Comparison of ENCODE assay signal across 1 cellular context in the genomic region with DNA sequence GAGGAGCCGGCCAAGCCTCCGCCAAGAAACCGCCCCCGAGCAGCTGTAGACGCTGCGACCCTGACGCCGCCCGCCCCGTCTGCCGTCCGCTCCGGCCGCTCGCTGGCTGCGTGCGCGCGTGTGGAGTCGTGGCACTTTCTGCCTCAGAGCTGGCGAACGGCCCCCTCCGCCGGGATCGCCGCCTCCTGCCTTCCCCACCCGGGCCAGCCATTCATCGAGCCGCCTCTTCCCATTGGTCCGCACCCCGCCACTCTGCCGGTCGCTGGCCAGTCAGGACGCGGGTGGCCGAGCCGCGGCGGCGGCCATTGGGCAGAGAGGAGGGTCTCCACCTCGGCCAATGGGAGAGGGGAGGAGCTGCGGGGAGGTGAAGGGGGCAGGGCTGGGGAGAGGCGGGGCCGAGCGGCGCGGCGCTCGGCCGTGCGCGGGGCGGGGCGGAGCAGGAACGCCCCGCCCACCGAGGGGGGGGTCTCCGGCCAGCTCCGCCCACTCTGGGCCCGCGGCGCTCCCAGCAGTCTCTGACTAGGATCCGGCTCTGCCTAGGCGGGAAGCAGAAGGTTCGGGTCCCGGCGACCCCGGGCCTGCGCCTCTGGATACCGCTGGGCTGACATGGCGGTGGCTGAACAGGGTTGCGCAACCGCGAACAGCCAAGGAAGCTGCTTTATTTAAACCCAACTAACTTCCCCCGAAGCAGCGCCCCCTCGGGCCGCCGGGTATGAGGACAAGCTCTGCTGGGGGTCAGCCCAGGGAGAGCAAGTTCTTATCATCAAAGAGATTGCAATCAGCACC.
TF ChIP-seq lines count a peak whose summit lies in the region.

A gene with protein sequence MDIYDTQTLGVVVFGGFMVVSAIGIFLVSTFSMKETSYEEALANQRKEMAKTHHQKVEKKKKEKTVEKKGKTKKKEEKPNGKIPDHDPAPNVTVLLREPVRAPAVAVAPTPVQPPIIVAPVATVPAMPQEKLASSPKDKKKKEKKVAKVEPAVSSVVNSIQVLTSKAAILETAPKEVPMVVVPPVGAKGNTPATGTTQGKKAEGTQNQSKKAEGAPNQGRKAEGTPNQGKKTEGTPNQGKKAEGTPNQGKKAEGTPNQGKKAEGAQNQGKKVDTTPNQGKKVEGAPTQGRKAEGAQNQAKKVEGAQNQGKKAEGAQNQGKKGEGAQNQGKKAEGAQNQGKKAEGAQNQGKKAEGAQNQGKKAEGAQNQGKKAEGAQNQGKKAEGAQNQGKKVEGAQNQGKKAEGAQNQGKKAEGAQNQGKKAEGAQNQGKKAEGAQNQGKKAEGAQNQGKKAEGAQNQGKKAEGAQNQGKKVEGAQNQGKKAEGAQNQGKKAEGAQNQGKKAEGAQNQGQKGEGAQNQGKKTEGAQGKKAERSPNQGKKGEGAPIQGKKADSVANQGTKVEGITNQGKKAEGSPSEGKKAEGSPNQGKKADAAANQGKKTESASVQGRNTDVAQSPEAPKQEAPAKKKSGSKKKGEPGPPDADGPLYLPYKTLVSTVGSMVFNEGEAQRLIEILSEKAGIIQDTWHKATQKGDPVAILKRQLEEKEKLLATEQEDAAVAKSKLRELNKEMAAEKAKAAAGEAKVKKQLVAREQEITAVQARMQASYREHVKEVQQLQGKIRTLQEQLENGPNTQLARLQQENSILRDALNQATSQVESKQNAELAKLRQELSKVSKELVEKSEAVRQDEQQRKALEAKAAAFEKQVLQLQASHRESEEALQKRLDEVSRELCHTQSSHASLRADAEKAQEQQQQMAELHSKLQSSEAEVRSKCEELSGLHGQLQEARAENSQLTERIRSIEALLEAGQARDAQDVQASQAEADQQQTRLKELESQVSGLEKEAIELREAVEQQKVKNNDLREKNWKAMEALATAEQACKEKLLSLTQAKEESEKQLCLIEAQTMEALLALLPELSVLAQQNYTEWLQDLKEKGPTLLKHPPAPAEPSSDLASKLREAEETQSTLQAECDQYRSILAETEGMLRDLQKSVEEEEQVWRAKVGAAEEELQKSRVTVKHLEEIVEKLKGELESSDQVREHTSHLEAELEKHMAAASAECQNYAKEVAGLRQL (N-terminal part only) (minus strand): TSS at position 140 of the 786 bp plus-strand sequence. CDS start 21,735 bp downstream, outside the sequence.

TF ChIP-seq in K562, 482 proteins besides CTCF, POLR2A, EP300 and RAD21 (continued from another document and continues in another):
- TF ChIP-seq, protein P1, sequence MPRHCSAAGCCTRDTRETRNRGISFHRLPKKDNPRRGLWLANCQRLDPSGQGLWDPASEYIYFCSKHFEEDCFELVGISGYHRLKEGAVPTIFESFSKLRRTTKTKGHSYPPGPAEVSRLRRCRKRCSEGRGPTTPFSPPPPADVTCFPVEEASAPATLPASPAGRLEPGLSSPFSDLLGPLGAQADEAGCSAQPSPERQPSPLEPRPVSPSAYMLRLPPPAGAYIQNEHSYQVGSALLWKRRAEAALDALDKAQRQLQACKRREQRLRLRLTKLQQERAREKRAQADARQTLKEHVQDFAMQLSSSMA (CRISPR knock-in tag; IDR thresholded peaks at IDR 0.05): no peak
- no peak for TF ChIP-seq GTF2F1 (IDR thresholded peaks at IDR 0.05; ENCODE audit: low read depth, low read length)
- no peak for TF ChIP-seq CEBPZ (IDR thresholded peaks at IDR 0.05; ENCODE audit: borderline replicate concordance, low read depth, low read length)
- no peak for TF ChIP-seq HSF4 (CRISPR knock-in tag; IDR thresholded peaks at IDR 0.05; ENCODE audit: borderline replicate concordance)
- TF ChIP-seq FIP1L1 (IDR thresholded peaks at IDR 0.05; ENCODE audit: low read depth, low read length, poor library complexity, severe bottlenecking): peak; percentile 31
- no peak for TF ChIP-seq ZNF75A (CRISPR knock-in tag; IDR thresholded peaks at IDR 0.05)
- no peak for TF ChIP-seq FOXA3 (CRISPR knock-in tag; conservative IDR thresholded peaks at IDR 0.05 in 1 of 2, IDR thresholded peaks at IDR 0.05 in 1 of 2)
- no peak for TF ChIP-seq ZNF444 (CRISPR knock-in tag; IDR thresholded peaks at IDR 0.05)
- TF ChIP-seq GATA2 (CRISPR knock-in tag; IDR thresholded peaks at IDR 0.05): no peak; the same call in 1 of the 2 replicates
- TF ChIP-seq, protein P2, sequence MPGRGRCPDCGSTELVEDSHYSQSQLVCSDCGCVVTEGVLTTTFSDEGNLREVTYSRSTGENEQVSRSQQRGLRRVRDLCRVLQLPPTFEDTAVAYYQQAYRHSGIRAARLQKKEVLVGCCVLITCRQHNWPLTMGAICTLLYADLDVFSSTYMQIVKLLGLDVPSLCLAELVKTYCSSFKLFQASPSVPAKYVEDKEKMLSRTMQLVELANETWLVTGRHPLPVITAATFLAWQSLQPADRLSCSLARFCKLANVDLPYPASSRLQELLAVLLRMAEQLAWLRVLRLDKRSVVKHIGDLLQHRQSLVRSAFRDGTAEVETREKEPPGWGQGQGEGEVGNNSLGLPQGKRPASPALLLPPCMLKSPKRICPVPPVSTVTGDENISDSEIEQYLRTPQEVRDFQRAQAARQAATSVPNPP (IDR thresholded peaks at IDR 0.05; ENCODE audit: borderline replicate concordance, insufficient read depth, insufficient read length): no peak
- TF ChIP-seq IRF2 (CRISPR knock-in tag; IDR thresholded peaks at IDR 0.05): no peak
- TF ChIP-seq, protein P3, sequence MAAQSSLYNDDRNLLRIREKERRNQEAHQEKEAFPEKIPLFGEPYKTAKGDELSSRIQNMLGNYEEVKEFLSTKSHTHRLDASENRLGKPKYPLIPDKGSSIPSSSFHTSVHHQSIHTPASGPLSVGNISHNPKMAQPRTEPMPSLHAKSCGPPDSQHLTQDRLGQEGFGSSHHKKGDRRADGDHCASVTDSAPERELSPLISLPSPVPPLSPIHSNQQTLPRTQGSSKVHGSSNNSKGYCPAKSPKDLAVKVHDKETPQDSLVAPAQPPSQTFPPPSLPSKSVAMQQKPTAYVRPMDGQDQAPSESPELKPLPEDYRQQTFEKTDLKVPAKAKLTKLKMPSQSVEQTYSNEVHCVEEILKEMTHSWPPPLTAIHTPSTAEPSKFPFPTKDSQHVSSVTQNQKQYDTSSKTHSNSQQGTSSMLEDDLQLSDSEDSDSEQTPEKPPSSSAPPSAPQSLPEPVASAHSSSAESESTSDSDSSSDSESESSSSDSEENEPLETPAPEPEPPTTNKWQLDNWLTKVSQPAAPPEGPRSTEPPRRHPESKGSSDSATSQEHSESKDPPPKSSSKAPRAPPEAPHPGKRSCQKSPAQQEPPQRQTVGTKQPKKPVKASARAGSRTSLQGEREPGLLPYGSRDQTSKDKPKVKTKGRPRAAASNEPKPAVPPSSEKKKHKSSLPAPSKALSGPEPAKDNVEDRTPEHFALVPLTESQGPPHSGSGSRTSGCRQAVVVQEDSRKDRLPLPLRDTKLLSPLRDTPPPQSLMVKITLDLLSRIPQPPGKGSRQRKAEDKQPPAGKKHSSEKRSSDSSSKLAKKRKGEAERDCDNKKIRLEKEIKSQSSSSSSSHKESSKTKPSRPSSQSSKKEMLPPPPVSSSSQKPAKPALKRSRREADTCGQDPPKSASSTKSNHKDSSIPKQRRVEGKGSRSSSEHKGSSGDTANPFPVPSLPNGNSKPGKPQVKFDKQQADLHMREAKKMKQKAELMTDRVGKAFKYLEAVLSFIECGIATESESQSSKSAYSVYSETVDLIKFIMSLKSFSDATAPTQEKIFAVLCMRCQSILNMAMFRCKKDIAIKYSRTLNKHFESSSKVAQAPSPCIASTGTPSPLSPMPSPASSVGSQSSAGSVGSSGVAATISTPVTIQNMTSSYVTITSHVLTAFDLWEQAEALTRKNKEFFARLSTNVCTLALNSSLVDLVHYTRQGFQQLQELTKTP (IDR thresholded peaks at IDR 0.05; ENCODE audit: low read depth in 1 of 2, partially characterized antibody in 2 of 2): no peak
- TF ChIP-seq ZNF655 (CRISPR knock-in tag; IDR thresholded peaks at IDR 0.05): no peak
- peak; percentile 59 for TF ChIP-seq ARID1B (IDR thresholded peaks at IDR 0.05)
- no peak for TF ChIP-seq E2F8 (IDR thresholded peaks at IDR 0.05; ENCODE audit: low read depth, partially characterized antibody)
- TF ChIP-seq ZNF121 (CRISPR knock-in tag; conservative IDR thresholded peaks at IDR 0.05): no peak
- TF ChIP-seq, protein P4, sequence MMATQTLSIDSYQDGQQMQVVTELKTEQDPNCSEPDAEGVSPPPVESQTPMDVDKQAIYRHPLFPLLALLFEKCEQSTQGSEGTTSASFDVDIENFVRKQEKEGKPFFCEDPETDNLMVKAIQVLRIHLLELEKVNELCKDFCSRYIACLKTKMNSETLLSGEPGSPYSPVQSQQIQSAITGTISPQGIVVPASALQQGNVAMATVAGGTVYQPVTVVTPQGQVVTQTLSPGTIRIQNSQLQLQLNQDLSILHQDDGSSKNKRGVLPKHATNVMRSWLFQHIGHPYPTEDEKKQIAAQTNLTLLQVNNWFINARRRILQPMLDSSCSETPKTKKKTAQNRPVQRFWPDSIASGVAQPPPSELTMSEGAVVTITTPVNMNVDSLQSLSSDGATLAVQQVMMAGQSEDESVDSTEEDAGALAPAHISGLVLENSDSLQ (IDR thresholded peaks at IDR 0.05): peak; percentile 99
- no peak for TF ChIP-seq PHF21A (IDR thresholded peaks at IDR 0.05; ENCODE audit: borderline replicate concordance, low read depth)
- no peak for TF ChIP-seq REST (CRISPR knock-in tag; IDR thresholded peaks at IDR 0.05; ENCODE audit: low read depth)
- no peak for TF ChIP-seq HEY1 (CRISPR knock-in tag; IDR thresholded peaks at IDR 0.05; ENCODE audit: borderline replicate concordance)
- TF ChIP-seq NFE2 (IDR thresholded peaks at IDR 0.05; ENCODE audit: low read depth): no peak
- no peak for TF ChIP-seq C11orf30 (IDR thresholded peaks at IDR 0.05; ENCODE audit: low read depth)
- no peak for TF ChIP-seq TCF7 (IDR thresholded peaks at IDR 0.05; ENCODE audit: borderline replicate concordance)
- TF ChIP-seq RBM25 (IDR thresholded peaks at IDR 0.05; ENCODE audit: low read depth, low read length, severe bottlenecking): peak; percentile 100
- TF ChIP-seq ZNF589 (CRISPR knock-in tag; IDR thresholded peaks at IDR 0.05; ENCODE audit: low read depth): no peak
